Comparison of ENCODE assay signal across 8 cellular contexts in the genomic region with DNA sequence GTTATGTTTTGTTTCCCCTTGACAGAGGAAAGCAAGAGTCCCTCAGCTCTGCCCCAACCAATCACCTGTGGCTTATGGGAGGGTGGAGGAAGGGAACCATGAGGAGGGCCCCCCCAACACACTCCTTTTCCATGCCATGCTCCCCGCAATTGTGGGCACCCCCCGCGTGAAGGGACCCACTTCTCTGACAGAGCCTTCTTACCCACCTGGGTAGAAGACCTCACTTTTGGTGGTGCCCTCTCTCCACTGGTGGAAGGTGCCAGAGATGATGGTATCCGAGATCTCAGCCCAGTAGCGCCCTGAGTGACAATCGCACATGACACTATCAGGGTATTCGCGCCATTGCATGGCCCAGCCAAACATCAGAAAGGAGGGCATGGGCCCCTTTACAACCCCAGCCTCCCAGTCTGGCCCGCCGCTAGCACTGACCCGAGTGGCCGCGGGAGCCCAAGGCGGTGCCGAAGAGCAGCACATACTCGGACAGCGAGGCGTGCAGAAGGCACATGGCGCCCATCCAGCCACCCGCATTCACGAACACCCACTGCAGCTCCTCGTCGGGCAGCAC. TPM values are rescaled to one million over a fixed set of nuclear protein-coding genes. Genes with fewer than 3 reads are reported as not detected.
DNase-seq lines count a peak whose midpoint lies in the region; ATAC-seq and TF ChIP-seq lines count a peak whose summit lies in the region.

No MANE protein-coding gene starts in this region.

- no peaks in the 10 kb centered on the region for H3K9me3 ChIP-seq in CD8-positive, alpha-beta T cell (ENCODE audit: low read length)

- no peak for TF ChIP-seq CTCF in CD8-positive, alpha-beta T cell (IDR thresholded peaks at IDR 0.05)

- peak overlapping the region; percentile 86 for H3K27ac Mint-ChIP-seq in CD8-positive, alpha-beta T cell

- no peaks in the 10 kb centered on the region for H3K27me3 ChIP-seq in CD8-positive, alpha-beta T cell (ENCODE audit: insufficient read depth, low read length)

- no peak for ATAC-seq in CD8-positive, alpha-beta T cell
- ATAC-seq in HG02943 (IDR thresholded peaks at IDR 0.05; ENCODE audit: low read depth, unreplicated experiment): peak; percentile 10
- peak; percentile 5 to 7 for ATAC-seq in activated T-cell treated with anti-CD3 and anti-CD28 coated beads, Interleukin-2, amount 50 U/mL, for 4 hours
- ATAC-seq in left ventricle myocardium superior: no peak
- ATAC-seq in GM19351 (IDR thresholded peaks at IDR 0.05; ENCODE audit: unreplicated experiment): no peak
- no peak for ATAC-seq in HG02870 (IDR thresholded peaks at IDR 0.05; ENCODE audit: unreplicated experiment)

- peaks cover 15% of the 10 kb centered on the region for H3K4me1 ChIP-seq in CD8-positive, alpha-beta T cell (ENCODE audit: insufficient read depth, low read length)

- peak overlapping the region; percentile 86 for H3K4me3 Mint-ChIP-seq in CD8-positive, alpha-beta T cell
- peak overlapping the region; percentile 95 for H3K4me3 Mint-ChIP-seq in activated T-cell treated with anti-CD3 and anti-CD28 coated beads, Interleukin-2, amount 50 U/mL, for 4 hours

- H3K27ac ChIP-seq in CD8-positive, alpha-beta T cell (ENCODE audit: low read depth, low read length): peak overlapping the region; percentile 55
- peak overlapping the region; percentile 3 to 92 (median 87) for H3K27ac ChIP-seq in skin epidermis

- CTCF ChIA-PET in CD8-positive, alpha-beta T cell (lab: Charles Lee): interaction anchor here (0.6 to 13.2 kb wide), 9 partner anchors 10 to 89 kb away, joined by 3 to 230 read pairs (median 12); a partner anchor contains a TSS

- H3K4me1 Mint-ChIP-seq in CD8-positive, alpha-beta T cell (ENCODE audit: low read depth): peaks cover 36% of the 10 kb centered on the region
- H3K4me1 Mint-ChIP-seq in activated T-cell treated with anti-CD3 and anti-CD28 coated beads, Interleukin-2, amount 50 U/mL, for 4 hours (ENCODE audit: low read depth): peaks cover 40% of the 10 kb centered on the region

- peak in 3 of 7 experiments; percentile 22 to 57 (median 33) for DNase-seq in CD8-positive, alpha-beta T cell
- DNase-seq in activated T-cell treated with anti-CD3 and anti-CD28 coated beads, Interleukin-2, amount 50 U/mL, for 4 hours: no peak
- DNase-seq in left ventricle myocardium superior (peak; percentile 67), NCI-H2227 (lab: John Stamatoyannopoulos, UW; ENCODE audit: unreplicated experiment) (no peak)

- no peaks in the 10 kb centered on the region for H3K9me3 Mint-ChIP-seq in CD8-positive, alpha-beta T cell
- no peaks in the 10 kb centered on the region for H3K9me3 Mint-ChIP-seq in activated T-cell treated with anti-CD3 and anti-CD28 coated beads, Interleukin-2, amount 50 U/mL, for 4 hours

- no peaks in the 10 kb centered on the region for H3K27me3 Mint-ChIP-seq in CD8-positive, alpha-beta T cell (ENCODE audit: low read depth)
- H3K27me3 Mint-ChIP-seq in activated T-cell treated with anti-CD3 and anti-CD28 coated beads, Interleukin-2, amount 50 U/mL, for 4 hours (ENCODE audit: low read depth): no peaks in the 10 kb centered on the region

- no peaks in the 10 kb centered on the region for H3K36me3 ChIP-seq in CD8-positive, alpha-beta T cell (ENCODE audit: insufficient read depth, low read length)

- POLR2A ChIA-PET in CD8-positive, alpha-beta T cell (lab: Charles Lee): interaction anchor here (0.8 to 3.0 kb wide), 9 partner anchors 10 to 260 kb away, joined by 3 to 42 read pairs (median 6); a partner anchor contains a TSS

- peaks cover 16% of the 10 kb centered on the region for H3K36me3 Mint-ChIP-seq in CD8-positive, alpha-beta T cell
- H3K36me3 Mint-ChIP-seq in activated T-cell treated with anti-CD3 and anti-CD28 coated beads, Interleukin-2, amount 50 U/mL, for 4 hours (ENCODE audit: insufficient read depth): peaks cover 10% of the 10 kb centered on the region

- intact Hi-C loops in CD8-positive, alpha-beta T cell (cut with DNase I, micrococcal nuclease): loop anchor here (1.0 to 5.0 kb wide), 11 partner anchors 9 to 1620 kb away; a partner anchor contains a TSS
- intact Hi-C loops in left ventricle myocardium superior (cut with micrococcal nuclease): no loop called here

- peak overlapping the region; percentile 69 for H3K4me3 ChIP-seq in CD8-positive, alpha-beta T cell (ENCODE audit: low read depth, low read length)
- H3K4me3 ChIP-seq in skin epidermis: peak overlapping the region; percentile 48 to 85 (median 69)

RNA-seq across cellular contexts. Expression of a gene that starts 0.7 kb away (rescaled TPM):
- total RNA-seq in CD8-positive, alpha-beta T cell: 1 to 10 TPM; 8.5 to 9.6 TPM
- 100 to 1,000 TPM; 120 to 128 (median 123) TPM for total RNA-seq in activated T-cell treated with anti-CD3 and anti-CD28 coated beads, Interleukin-2, amount 50 U/mL, for 4 hours
- 23.1 TPM for total RNA-seq in left ventricle myocardium superior

RNA-seq across cellular contexts. Expression of a gene that starts 8.0 kb away (rescaled TPM):
- not detected for total RNA-seq in CD8-positive, alpha-beta T cell
- total RNA-seq in activated T-cell treated with anti-CD3 and anti-CD28 coated beads, Interleukin-2, amount 50 U/mL, for 4 hours: not detected
- total RNA-seq in left ventricle myocardium superior: not detected

RNA-seq across cellular contexts. Expression of a gene that starts 9.6 kb away (rescaled TPM):
- 10 to 100 TPM; 64.7 to 68.4 TPM for total RNA-seq in CD8-positive, alpha-beta T cell
- total RNA-seq in activated T-cell treated with anti-CD3 and anti-CD28 coated beads, Interleukin-2, amount 50 U/mL, for 4 hours: 10 to 100 TPM; 29.8 to 37.7 (median 30.3) TPM
- total RNA-seq in left ventricle myocardium superior: 61.2 TPM

RNA-seq across cellular contexts. Expression of a gene that starts 15.1 kb away (rescaled TPM):
- total RNA-seq in CD8-positive, alpha-beta T cell: 10 to 100 TPM; 67.5 to 68.9 TPM
- 10 to 100 TPM in 1 of 3 donors, 1 to 10 TPM in 2; 7.7 to 10.4 (median 8.8) TPM for total RNA-seq in activated T-cell treated with anti-CD3 and anti-CD28 coated beads, Interleukin-2, amount 50 U/mL, for 4 hours
- 51.7 TPM for total RNA-seq in left ventricle myocardium superior

RNA-seq across cellular contexts. Expression of a gene that starts 16.6 kb away (rescaled TPM):
- total RNA-seq in CD8-positive, alpha-beta T cell: 10 to 100 TPM; 82.8 to 85.3 TPM
- total RNA-seq in activated T-cell treated with anti-CD3 and anti-CD28 coated beads, Interleukin-2, amount 50 U/mL, for 4 hours: 10 to 100 TPM; 58.8 to 69.2 (median 64.2) TPM
- total RNA-seq in left ventricle myocardium superior: 139 TPM

Comparison
In these comparisons a context has a peak if more than half of its experiments do, and no peak if none do; other contexts are left out.
1. ATAC-seq: peak in HG02943 (single experiment) and activated T-cell treated with anti-CD3 and anti-CD28 coated beads, Interleukin-2, amount 50 U/mL, for 4 hours (2 of 2); none in CD8-positive, alpha-beta T cell (single experiment), left ventricle myocardium superior (single experiment), GM19351 (single experiment) and HG02870 (single experiment).